In genomic region chrX:153699784-153700371, GRCh38 we compare ENCODE assay signal across 7 cellular contexts. TPM values are rescaled to one million over a fixed set of nuclear protein-coding genes. Genes with fewer than 3 reads are reported as not detected.
"Had no signal": no experiment of that assay in that cellular context is flagged by ENCODE, and none has a peak within 500 bp of the region (broad histone marks: within the 10 kb centered on the region; RNA-seq: fewer than 3 reads in every experiment).

No MANE protein-coding gene starts in this region.

RNA-seq across cellular contexts. Expression of gene PNCK, which starts 26.3 kb away (rescaled TPM):
- total RNA-seq: dermis microvascular lymphatic vessel endothelial cell, foreskin keratinocyte, left lobe of liver, lung microvascular endothelial cell had no signal

RNA-seq across cellular contexts. Expression of gene DUSP9, which starts 52.9 kb away (rescaled TPM):
- total RNA-seq: aorta, myocyte, upper lobe of right lung had no signal
- polyA plus RNA-seq: aorta had no signal
